In genomic region chr17:37698132-37698615, GRCh38 we compare ENCODE assay signal across 1 cellular context.
TF ChIP-seq lines count a peak whose summit lies in the region.

No MANE protein-coding gene starts in this region.

TF ChIP-seq in HepG2, 621 proteins besides CTCF, POLR2A, EP300 and RAD21 (continued from another document and continues in another):
- TF ChIP-seq ZNF280D (CRISPR knock-in tag; IDR thresholded peaks at IDR 0.05): 0 out of 2 replicates have a peak, but pooled peaks have one; percentile 38
- TF ChIP-seq PITX1 (CRISPR knock-in tag; IDR thresholded peaks at IDR 0.05): peak; percentile 85
- peak in 1 of 2 experiments; percentile 71; a peak in 2 of 4 replicates for TF ChIP-seq KLF16 (CRISPR knock-in tag; IDR thresholded peaks at IDR 0.05)
- no peak for TF ChIP-seq ZNF12 (CRISPR knock-in tag; IDR thresholded peaks at IDR 0.05)
- TF ChIP-seq FOXJ3 (CRISPR knock-in tag; IDR thresholded peaks at IDR 0.05; ENCODE audit: borderline replicate concordance): peak; percentile 85
- no peak for TF ChIP-seq ZNF839 (CRISPR knock-in tag; IDR thresholded peaks at IDR 0.05; ENCODE audit: borderline replicate concordance)
- TF ChIP-seq PHF8 (CRISPR knock-in tag; IDR thresholded peaks at IDR 0.05): no peak; the same call in 1 of the 2 replicates
- TF ChIP-seq SNAPC2 (CRISPR knock-in tag; IDR thresholded peaks at IDR 0.05): no peak
- no peak for TF ChIP-seq ZFP90 (CRISPR knock-in tag; IDR thresholded peaks at IDR 0.05; ENCODE audit: borderline replicate concordance)
- peak; percentile 45 for TF ChIP-seq TCF7 (IDR thresholded peaks at IDR 0.05; ENCODE audit: low read depth)
- no peak for TF ChIP-seq TCF7L2 (IDR thresholded peaks at IDR 0.05; ENCODE audit: low read depth, low read length)
- TF ChIP-seq ZFP91 (CRISPR knock-in tag; IDR thresholded peaks at IDR 0.05; ENCODE audit: borderline replicate concordance): no peak
- peak; percentile 92 for TF ChIP-seq TARDBP (CRISPR knock-in tag; IDR thresholded peaks at IDR 0.05)
- TF ChIP-seq HOMEZ (CRISPR knock-in tag; IDR thresholded peaks at IDR 0.05; ENCODE audit: low read depth): peak; percentile 27; the same call in 1 of the 2 replicates
- TF ChIP-seq NFATC3 (CRISPR knock-in tag; IDR thresholded peaks at IDR 0.05): no peak
- no peak for TF ChIP-seq ZNF878 (CRISPR knock-in tag; IDR thresholded peaks at IDR 0.05)
- 0 out of 2 replicates have a peak, but pooled peaks have one; percentile 16 for TF ChIP-seq HNF1B (CRISPR knock-in tag; IDR thresholded peaks at IDR 0.05)
- TF ChIP-seq SYNCRIP (IDR thresholded peaks at IDR 0.05; ENCODE audit: insufficient read depth, low read depth, low read length): no peak
- no peak for TF ChIP-seq ZBTB4 (CRISPR knock-in tag; IDR thresholded peaks at IDR 0.05; ENCODE audit: borderline replicate concordance)
- peak; percentile 94 for TF ChIP-seq GFI1 (CRISPR knock-in tag; IDR thresholded peaks at IDR 0.05; ENCODE audit: borderline replicate concordance)
- no peak for TF ChIP-seq NRL (CRISPR knock-in tag; IDR thresholded peaks at IDR 0.05; ENCODE audit: borderline replicate concordance)
- TF ChIP-seq GTF3A (CRISPR knock-in tag; conservative IDR thresholded peaks at IDR 0.05): no peak
- peak; percentile 20; the same call in 1 of the 2 replicates for TF ChIP-seq MTA1 (CRISPR knock-in tag; IDR thresholded peaks at IDR 0.05; ENCODE audit: borderline replicate concordance)
- no peak for TF ChIP-seq MAFF (IDR thresholded peaks at IDR 0.05; ENCODE audit: low read depth, low read length)
- no peak for TF ChIP-seq ZNF615 (CRISPR knock-in tag; IDR thresholded peaks at IDR 0.05; ENCODE audit: borderline replicate concordance)
- TF ChIP-seq ARNT (IDR thresholded peaks at IDR 0.05): no peak
- peak; percentile 70 for TF ChIP-seq HDAC1 (CRISPR knock-in tag; IDR thresholded peaks at IDR 0.05)
- TF ChIP-seq NR2F2 (IDR thresholded peaks at IDR 0.05; ENCODE audit: borderline replicate concordance, low read depth): peak; percentile 95
- TF ChIP-seq FOXA1 (IDR thresholded peaks at IDR 0.05): no peak
- TF ChIP-seq FOXA1 (CRISPR knock-in tag; IDR thresholded peaks at IDR 0.05): peak; percentile 33
- TF ChIP-seq ZBTB39 (CRISPR knock-in tag; IDR thresholded peaks at IDR 0.05): no peak
- no peak for TF ChIP-seq ZC3H4 (CRISPR knock-in tag; IDR thresholded peaks at IDR 0.05; ENCODE audit: borderline replicate concordance)
- TF ChIP-seq CENPX (CRISPR knock-in tag; IDR thresholded peaks at IDR 0.05): no peak
- no peak for TF ChIP-seq SP140L (CRISPR knock-in tag; IDR thresholded peaks at IDR 0.05; ENCODE audit: borderline replicate concordance)
- TF ChIP-seq ZNF768 (CRISPR knock-in tag; IDR thresholded peaks at IDR 0.05): no peak
- TF ChIP-seq PRMT3 (CRISPR knock-in tag; IDR thresholded peaks at IDR 0.05; ENCODE audit: borderline replicate concordance, low read depth): no peak
- TF ChIP-seq MAF1 (CRISPR knock-in tag; IDR thresholded peaks at IDR 0.05; ENCODE audit: borderline replicate concordance): no peak
- no peak for TF ChIP-seq ZFY (CRISPR knock-in tag; IDR thresholded peaks at IDR 0.05)
- no peak for TF ChIP-seq ZBTB1 (CRISPR knock-in tag; IDR thresholded peaks at IDR 0.05; ENCODE audit: borderline replicate concordance)
- TF ChIP-seq ZNF781 (CRISPR knock-in tag; IDR thresholded peaks at IDR 0.05; ENCODE audit: borderline replicate concordance, not compliant biosample characterization): no peak
- TF ChIP-seq RERE (CRISPR knock-in tag; IDR thresholded peaks at IDR 0.05; ENCODE audit: low read depth): peak; percentile 81; the same call in 1 of the 2 replicates
- TF ChIP-seq NFKBIZ (CRISPR knock-in tag; IDR thresholded peaks at IDR 0.05): peak; percentile 29; the same call in 1 of the 2 replicates
- no peak for TF ChIP-seq POLR2G (IDR thresholded peaks at IDR 0.05; ENCODE audit: low read depth, low read length)
- TF ChIP-seq NFKB2 (CRISPR knock-in tag; IDR thresholded peaks at IDR 0.05; ENCODE audit: borderline replicate concordance): no peak
- 0 out of 2 replicates have a peak, but pooled peaks have one; percentile 30 for TF ChIP-seq ZFP1 (CRISPR knock-in tag; IDR thresholded peaks at IDR 0.05)
- no peak for TF ChIP-seq ATAD3A (CRISPR knock-in tag; IDR thresholded peaks at IDR 0.05)
